8 cellular contexts compared by ENCODE assay signal in genomic region chr17:50372708-50373556, GRCh38. TPM values are rescaled to one million over a fixed set of nuclear protein-coding genes. Genes with fewer than 3 reads are reported as not detected.
A peak's percentile ranks its signal among the peaks of the same experiment; 100 is the strongest.
DNase-seq lines count a peak whose midpoint lies in the region; ATAC-seq and TF ChIP-seq lines count a peak whose summit lies in the region.

Gene EME1, plus strand, starts transcription at chr17:50373229. Its CDS starts 1,980 bp downstream, at chr17:50375209.
Gene MRPL27, minus strand, starts transcription at chr17:50373184. Its CDS starts 14 bp downstream, at chr17:50373170.

- DNase-seq in AML-193 (lab: John Stamatoyannopoulos, UW) (peak; percentile 92 to 95), NCI-H524 (lab: John Stamatoyannopoulos, UW) (peak; percentile 92 to 95), coronary artery (ENCODE audit: low spot score) (peak; percentile 88), left lobe of liver (ENCODE audit: low spot score) (peak; percentile 87)
- peak; percentile 88 for DNase-seq in activated CD4-positive, alpha-beta T cell treated with anti-CD3 and anti-CD28 coated beads for 48 hours
- peak; percentile 79 for DNase-seq in stimulated activated CD4-positive, alpha-beta T cell treated with anti-CD3 and anti-CD28 coated beads, Interleukin-2, amount 100 ng/mL, for 4 hours (ENCODE audit: low read depth)

- peak within 1 kb of the TSS; percentile 73 to 97 for H3K27ac ChIP-seq in coronary artery

- no peak for TF ChIP-seq CTCF in coronary artery (IDR thresholded peaks at IDR 0.05)

- ATAC-seq in HG03439 (IDR thresholded peaks at IDR 0.05; ENCODE audit: unreplicated experiment) (peak; percentile 86), left lobe of liver (peak; percentile 97)

- peak within 1 kb of the TSS; percentile 90 for H3K4me3 ChIP-seq in coronary artery

- peak; percentile 95 for TF ChIP-seq POLR2A in GM19193 (IDR thresholded peaks at IDR 0.05; ENCODE audit: extremely low read depth, insufficient read depth, insufficient read length)

RNA-seq across cellular contexts. Expression of gene EME1, which starts in this region (rescaled TPM):
- 0.13 TPM for total RNA-seq in left lobe of liver

RNA-seq across cellular contexts. Expression of gene MRPL27, which starts in this region (rescaled TPM):
- 38.9 TPM for total RNA-seq in left lobe of liver

Comparison
In these comparisons a context has a peak if more than half of its experiments do, and no peak if none do; other contexts are left out.
1. Peak in every context shown above with its lines: DNase-seq, ATAC-seq, H3K4me3 ChIP-seq and H3K27ac ChIP-seq.